Comparison of ENCODE assay signal across 8 cellular contexts in genomic region chr10:118754556-118755423, GRCh38. TPM values are rescaled to one million over a fixed set of nuclear protein-coding genes. Genes with fewer than 3 reads are reported as not detected.
DNase-seq lines count a peak whose midpoint lies in the region; ATAC-seq and TF ChIP-seq lines count a peak whose summit lies in the region.

Gene CACUL1, minus strand, starts transcription at chr10:118754970. Its CDS starts 208 bp downstream, at chr10:118754762.

- peak; percentile 100 for DNase-seq in BE2C
- peak; percentile 96 for DNase-seq in GM19240 (ENCODE audit: insufficient read length, low spot score)
- DNase-seq in NCI-H526 (lab: John Stamatoyannopoulos, UW) = peak; percentile 95 to 98
- DNase-seq in activated CD4-positive, alpha-beta T cell treated with anti-CD3 and anti-CD28 coated beads for 48 hours = peak; percentile 100
- peak; percentile 100 for DNase-seq in coronary artery (ENCODE audit: low spot score)
- peak; percentile 98 to 99 for DNase-seq in stimulated activated CD4-positive, alpha-beta T cell treated with anti-CD3 and anti-CD28 coated beads, Interleukin-1b, Interleukin-23, amount 100 ng/mL, for 4 hours (ENCODE audit: low read depth in 2 of 2)

- peak; percentile 95 for ATAC-seq in HG03460 (IDR thresholded peaks at IDR 0.05; ENCODE audit: unreplicated experiment)

- no peaks in the 10 kb centered on the region for H3K4me1 ChIP-seq in BE2C

- no peaks in the 10 kb centered on the region for H3K27me3 ChIP-seq in BE2C
- H3K27me3 ChIP-seq in layer of hippocampus (ENCODE audit: control insufficient read depth, insufficient read depth, low read length) = no peaks in the 10 kb centered on the region

- H3K36me3 ChIP-seq in BE2C = no peaks in the 10 kb centered on the region

- no peaks in the 10 kb centered on the region for H3K9me3 ChIP-seq in BE2C

- H3K27ac ChIP-seq in coronary artery (peak within 1 kb of the TSS; percentile 69 to 85), layer of hippocampus (ENCODE audit: low read depth, low read length) (peak within 1 kb of the TSS; percentile 76)

- peak within 1 kb of the TSS; percentile 91 for H3K4me3 ChIP-seq in BE2C (ENCODE audit: low read depth, low read length)
- peak within 1 kb of the TSS; percentile 91 for H3K4me3 ChIP-seq in coronary artery

- TF ChIP-seq CTCF in BE2C (IDR thresholded peaks at IDR 0.05; ENCODE audit: low read depth, low read length) (no peak), coronary artery (IDR thresholded peaks at IDR 0.05) (no peak)

RNA-seq across cellular contexts. Expression of gene CACUL1, which starts in this region (rescaled TPM):
- 12.5 TPM for polyA plus RNA-seq in BE2C (2012; ENCODE audit: insufficient read depth, insufficient read length, low read depth)

Comparison
In these comparisons a context has a peak if more than half of its experiments do, and no peak if none do; other contexts are left out.
1. Peak in every context shown above with its lines: DNase-seq, ATAC-seq, H3K4me3 ChIP-seq and H3K27ac ChIP-seq.